9 cellular contexts compared by ENCODE assay signal in genomic region chr11:102810943-102811528, GRCh38.
DNase-seq lines count a peak whose midpoint lies in the region; ATAC-seq and TF ChIP-seq lines count a peak whose summit lies in the region.
"Had no signal": no experiment of that assay in that cellular context is flagged by ENCODE, and none has a peak within 500 bp of the region (broad histone marks: within the 10 kb centered on the region; RNA-seq: fewer than 3 reads in every experiment).

No MANE protein-coding gene starts in this region.

- ATAC-seq in GM19452 (IDR thresholded peaks at IDR 0.05; ENCODE audit: unreplicated experiment) (no peak), GM19397 (IDR thresholded peaks at IDR 0.05; ENCODE audit: unreplicated experiment) (no peak), GM21576 (IDR thresholded peaks at IDR 0.05; ENCODE audit: unreplicated experiment) (no peak)

- DNase-seq in CD1c-positive myeloid dendritic cell (ENCODE audit: extremely low spot score) = peak; percentile 18
- peak; percentile 31 for DNase-seq in HFF-Myc (ENCODE audit: extremely low read depth, low read depth)
- peak; percentile 45 for DNase-seq in left kidney (ENCODE audit: low read depth, low spot score)
- DNase-seq in NCI-H1694 (lab: John Stamatoyannopoulos, UW) = no peak

- TF ChIP-seq CTCF in HFF-Myc (IDR thresholded peaks at IDR 0.05; ENCODE audit: low read depth, low read length, missing control alignments) (peak; percentile 56), WI38 (IDR thresholded peaks at IDR 0.05; ENCODE audit: low read depth, low read length) (peak; percentile 22; the same call in 1 of the 2 replicates)

- H3K4me3 ChIP-seq in HFF-Myc (replicated peaks; ENCODE audit: low read depth, low read length) (no peak overlapping the region), WI38 (ENCODE audit: low read depth, low read length) (no peak overlapping the region)
- H3K4me3 ChIP-seq: SJSA1 had no signal
